In the genomic region with DNA sequence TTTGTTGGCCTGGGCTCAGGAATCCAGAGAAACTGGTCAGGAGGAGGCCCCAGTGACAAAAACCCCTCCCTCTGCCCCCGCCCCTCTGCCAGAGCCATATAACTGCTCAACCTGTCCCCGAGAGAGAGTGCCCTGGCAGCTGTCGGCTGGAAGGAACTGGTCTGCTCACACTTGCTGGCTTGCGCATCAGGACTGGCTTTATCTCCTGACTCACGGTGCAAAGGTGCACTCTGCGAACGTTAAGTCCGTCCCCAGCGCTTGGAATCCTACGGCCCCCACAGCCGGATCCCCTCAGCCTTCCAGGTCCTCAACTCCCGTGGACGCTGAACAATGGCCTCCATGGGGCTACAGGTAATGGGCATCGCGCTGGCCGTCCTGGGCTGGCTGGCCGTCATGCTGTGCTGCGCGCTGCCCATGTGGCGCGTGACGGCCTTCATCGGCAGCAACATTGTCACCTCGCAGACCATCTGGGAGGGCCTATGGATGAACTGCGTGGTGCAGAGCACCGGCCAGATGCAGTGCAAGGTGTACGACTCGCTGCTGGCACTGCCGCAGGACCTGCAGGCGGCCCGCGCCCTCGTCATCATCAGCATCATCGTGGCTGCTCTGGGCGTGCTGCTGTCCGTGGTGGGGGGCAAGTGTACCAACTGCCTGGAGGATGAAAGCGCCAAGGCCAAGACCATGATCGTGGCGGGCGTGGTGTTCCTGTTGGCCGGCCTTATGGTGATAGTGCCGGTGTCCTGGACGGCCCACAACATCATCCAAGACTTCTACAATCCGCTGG, we compare ENCODE assay signal across 10 cellular contexts. TPM values are rescaled to one million over a fixed set of nuclear protein-coding genes. Genes with fewer than 3 reads are reported as not detected.
DNase-seq lines count a peak whose midpoint lies in the region; ATAC-seq, FAIRE-seq and TF ChIP-seq lines count a peak whose summit lies in the region.
"Had no signal": no experiment of that assay in that cellular context is flagged by ENCODE, and none has a peak within 500 bp of the region (broad histone marks: within the 10 kb centered on the region; RNA-seq: fewer than 3 reads in every experiment).

TSS of gene CLDN4 (plus strand) at position 125 of the 784 bp plus-strand sequence. CDS start at position 331, 206 bp downstream.

- no peak within 1 kb of the TSS for H3K4me2 ChIP-seq in astrocyte (ENCODE audit: low read length)

- peak within 1 kb of the TSS; percentile 66 for H3K4me3 Mint-ChIP-seq in astrocyte (ENCODE audit: unreplicated experiment)

- TF ChIP-seq CTCF in astrocyte (IDR thresholded peaks at IDR 0.05; ENCODE audit: insufficient read depth, low read depth, low read length) (no peak), left lung (IDR thresholded peaks at IDR 0.05) (no peak)

- no peaks in the 10 kb centered on the region for H3K27me3 ChIP-seq in astrocyte (ENCODE audit: insufficient read depth, low read length)
- peaks cover 0 to 9% of the 10 kb centered on the region in 2 donors for H3K27me3 ChIP-seq in left lung

- peaks cover 12% of the 10 kb centered on the region for H3K4me1 ChIP-seq in astrocyte (ENCODE audit: insufficient read depth, low read length)
- H3K4me1 ChIP-seq in left lung, result peaks cover 19 to 29% of the 10 kb centered on the region in 2 donors

- H3K9me3 ChIP-seq in astrocyte (ENCODE audit: insufficient read depth, low read depth, low read length) (no peaks in the 10 kb centered on the region), left lung (no peaks in the 10 kb centered on the region)
- H3K9me3 ChIP-seq: heart right ventricle had no signal

- H3K79me2 ChIP-seq in astrocyte (ENCODE audit: insufficient read depth, low read length), result no peaks in the 10 kb centered on the region

- peak within 1 kb of the TSS; percentile 4 for H2AFZ ChIP-seq in astrocyte (ENCODE audit: low read depth, low read length)

- H3K36me3 Mint-ChIP-seq in astrocyte (ENCODE audit: low read depth, unreplicated experiment), result no peaks in the 10 kb centered on the region

- no peak within 1 kb of the TSS for H3K27ac ChIP-seq in astrocyte (ENCODE audit: low read depth, low read length)
- peak within 1 kb of the TSS; percentile 66 to 86 for H3K27ac ChIP-seq in left lung
- H3K27ac ChIP-seq: heart right ventricle had no signal

- H3K36me3 ChIP-seq in astrocyte (ENCODE audit: insufficient read depth, low read length) (no peaks in the 10 kb centered on the region), left lung (no peaks in the 10 kb centered on the region)
- H3K36me3 ChIP-seq: heart right ventricle had no signal

- no peak for FAIRE-seq in astrocyte (lab: Jason Lieb, UNC)
- FAIRE-seq in urothelium cell line (lab: Jason Lieb, UNC), result no peak
- no peak for FAIRE-seq in HTR-8/SVneo (lab: Jason Lieb, UNC)

- H3K4me1 Mint-ChIP-seq in astrocyte (ENCODE audit: low read depth, unreplicated experiment), result peaks cover 34% of the 10 kb centered on the region

- H3K9me3 Mint-ChIP-seq in astrocyte (ENCODE audit: unreplicated experiment), result no peaks in the 10 kb centered on the region

- DNase-seq in SIG-M5 treated with dmso at 0.1 percent for 504 hours (lab: John Stamatoyannopoulos, UW; ENCODE audit: unreplicated experiment) (peak; percentile 67), SIG-M5 (lab: John Stamatoyannopoulos, UW) (no peak), astrocyte (ENCODE audit: low read depth) (no peak), left lung (peak; percentile 85 to 90), urothelium cell line (ENCODE audit: low spot score) (peak; percentile 61), NCI-H2081 treated with DMSO at 0.1 percent for 48 hours (lab: John Stamatoyannopoulos, UW) (no peak), HTR-8/SVneo (ENCODE audit: insufficient read length, low spot score) (no peak)
- no peak for DNase-seq in stimulated activated CD4-positive, alpha-beta T cell treated with anti-CD3 and anti-CD28 coated beads, Interleukin-2, amount 100 ng/mL, for 48 hours
- DNase-seq: heart right ventricle had no signal

- H3K27ac Mint-ChIP-seq in astrocyte (ENCODE audit: unreplicated experiment), result peak within 1 kb of the TSS; percentile 58

- H3K9ac ChIP-seq in astrocyte (ENCODE audit: low read length), result no peak within 1 kb of the TSS

- H4K20me1 ChIP-seq in astrocyte (ENCODE audit: insufficient read depth, low read length), result no peaks in the 10 kb centered on the region

- H3K4me3 ChIP-seq in astrocyte (ENCODE audit: insufficient read depth, low read depth, low read length) (no peak within 1 kb of the TSS), left lung (peak within 1 kb of the TSS; percentile 31 to 48)
- H3K4me3 ChIP-seq: heart right ventricle had no signal

- ATAC-seq in left lung, result peak; percentile 63

- intact Hi-C loops in left lung (cut with DNase I), result no loop called here

- H3K27me3 Mint-ChIP-seq in astrocyte (ENCODE audit: low read depth, unreplicated experiment), result no peaks in the 10 kb centered on the region

RNA-seq across cellular contexts. Expression of gene CLDN4, which starts in this region (rescaled TPM):
- total RNA-seq in astrocyte (13.7 and 32.5 TPM in 2 replicates), left lung (100 to 1,000 TPM; 108 to 219 TPM)
- total RNA-seq: T-helper 2 cell treated with Interferon-gamma antibody and Interleukin-4, amounts not matched to agents 100 ng/mL and 5 ng/mL, for 36 hours had no signal

Comparison
In these comparisons a context has a peak if more than half of its experiments do, and no peak if none do; other contexts are left out.
1. DNase-seq: peak in SIG-M5 treated with dmso at 0.1 percent for 504 hours (single experiment), left lung (2 of 2) and urothelium cell line (single experiment); none in SIG-M5 (single experiment), astrocyte (single experiment), NCI-H2081 treated with DMSO at 0.1 percent for 48 hours (single experiment), HTR-8/SVneo (single experiment) and stimulated activated CD4-positive, alpha-beta T cell treated with anti-CD3 and anti-CD28 coated beads, Interleukin-2, amount 100 ng/mL, for 48 hours (0 of 2).